In genomic region chr7:21542891-21543527, GRCh38 we compare ENCODE assay signal across 8 cellular contexts. TPM values are rescaled to one million over a fixed set of nuclear protein-coding genes. Genes with fewer than 3 reads are reported as not detected.
DNase-seq lines count a peak whose midpoint lies in the region; ATAC-seq and TF ChIP-seq lines count a peak whose summit lies in the region.

A gene with protein sequence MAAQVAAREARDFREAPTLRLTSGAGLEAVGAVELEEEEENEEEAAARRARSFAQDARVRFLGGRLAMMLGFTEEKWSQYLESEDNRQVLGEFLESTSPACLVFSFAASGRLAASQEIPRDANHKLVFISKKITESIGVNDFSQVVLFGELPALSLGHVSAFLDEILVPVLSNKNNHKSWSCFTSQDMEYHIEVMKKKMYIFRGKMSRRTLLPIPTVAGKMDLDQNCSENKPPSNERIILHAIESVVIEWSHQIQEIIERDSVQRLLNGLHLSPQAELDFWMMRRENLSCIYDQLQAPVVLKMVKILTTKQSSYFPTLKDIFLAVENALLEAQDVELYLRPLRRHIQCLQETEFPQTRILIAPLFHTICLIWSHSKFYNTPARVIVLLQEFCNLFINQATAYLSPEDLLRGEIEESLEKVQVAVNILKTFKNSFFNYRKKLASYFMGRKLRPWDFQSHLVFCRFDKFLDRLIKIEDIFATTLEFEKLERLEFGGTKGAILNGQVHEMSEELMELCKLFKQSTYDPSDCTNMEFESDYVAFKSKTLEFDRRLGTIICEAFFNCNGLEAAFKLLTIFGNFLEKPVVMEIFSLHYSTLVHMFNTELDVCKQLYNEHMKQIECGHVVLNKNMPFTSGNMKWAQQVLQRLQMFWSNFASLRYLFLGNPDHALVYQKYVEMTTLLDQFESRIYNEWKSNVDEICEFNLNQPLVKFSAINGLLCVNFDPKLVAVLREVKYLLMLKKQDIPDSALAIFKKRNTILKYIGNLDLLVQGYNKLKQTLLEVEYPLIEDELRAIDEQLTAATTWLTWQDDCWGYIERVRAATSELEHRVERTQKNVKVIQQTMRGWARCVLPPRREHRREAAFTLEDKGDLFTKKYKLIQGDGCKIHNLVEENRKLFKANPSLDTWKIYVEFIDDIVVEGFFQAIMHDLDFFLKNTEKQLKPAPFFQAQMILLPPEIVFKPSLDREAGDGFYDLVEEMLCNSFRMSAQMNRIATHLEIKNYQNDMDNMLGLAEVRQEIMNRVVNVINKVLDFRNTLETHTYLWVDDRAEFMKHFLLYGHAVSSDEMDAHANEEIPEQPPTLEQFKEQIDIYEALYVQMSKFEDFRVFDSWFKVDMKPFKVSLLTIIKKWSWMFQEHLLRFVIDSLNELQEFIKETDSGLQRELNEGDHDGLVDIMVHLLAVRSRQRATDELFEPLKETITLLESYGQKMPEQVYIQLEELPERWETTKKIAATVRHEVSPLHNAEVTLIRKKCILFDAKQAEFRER (N-terminal part only) (plus strand): TSS chr7:21543039. CDS start chr7:21543246, 207 bp downstream.

- H3K4me1 ChIP-seq in neuron (ENCODE audit: insufficient read depth, low read length) = peaks cover 3% of the 10 kb centered on the region

- no peaks in the 10 kb centered on the region for H3K36me3 ChIP-seq in neuron (ENCODE audit: insufficient read depth, low read length)

- H3K27me3 ChIP-seq in neuron (ENCODE audit: insufficient read depth, low read length) = peaks cover 64% of the 10 kb centered on the region

- ATAC-seq in HG03025 (IDR thresholded peaks at IDR 0.05; ENCODE audit: low FRiP score, unreplicated experiment) = peak; percentile 68

- DNase-seq in NCI-H1436 (lab: John Stamatoyannopoulos, UW) = peak; percentile 65
- DNase-seq in NCI-H1436 treated with DMSO at 0.1 percent for 48 hours (lab: John Stamatoyannopoulos, UW) = no peak
- no peak for DNase-seq in fibroblast of the aortic adventitia (ENCODE audit: low read depth)
- DNase-seq in NCI-H2029 (lab: John Stamatoyannopoulos, UW) = no peak
- no peak for DNase-seq in globus pallidus (ENCODE audit: low spot score)

- peak within 1 kb of the TSS; percentile 24; the same call in 1 of the 2 replicates for H3K4me3 ChIP-seq in WI38 (ENCODE audit: low read depth, low read length)
- H3K4me3 ChIP-seq in fibroblast of the aortic adventitia (ENCODE audit: low read depth, low read length) = peak within 1 kb of the TSS; percentile 60
- H3K4me3 ChIP-seq in neuron (ENCODE audit: low read length) = peak within 1 kb of the TSS; percentile 35

- peak within 1 kb of the TSS; percentile 75 for H2AFZ ChIP-seq in neuron (ENCODE audit: low read depth, low read length)

- TF ChIP-seq CTCF in WI38 (IDR thresholded peaks at IDR 0.05; ENCODE audit: low read depth, low read length) (no peak), fibroblast of the aortic adventitia (IDR thresholded peaks at IDR 0.05; ENCODE audit: insufficient read depth, low read length) (no peak)

- no peaks in the 10 kb centered on the region for H3K9me3 ChIP-seq in neuron (ENCODE audit: low read length)

RNA-seq across cellular contexts. Expression of the gene that starts here (rescaled TPM):
- total RNA-seq in fibroblast of the aortic adventitia (ENCODE audit: low replicate concordance) = 2.7 TPM in 1 of 2 replicates, not detected in the other
